In the genomic region with DNA sequence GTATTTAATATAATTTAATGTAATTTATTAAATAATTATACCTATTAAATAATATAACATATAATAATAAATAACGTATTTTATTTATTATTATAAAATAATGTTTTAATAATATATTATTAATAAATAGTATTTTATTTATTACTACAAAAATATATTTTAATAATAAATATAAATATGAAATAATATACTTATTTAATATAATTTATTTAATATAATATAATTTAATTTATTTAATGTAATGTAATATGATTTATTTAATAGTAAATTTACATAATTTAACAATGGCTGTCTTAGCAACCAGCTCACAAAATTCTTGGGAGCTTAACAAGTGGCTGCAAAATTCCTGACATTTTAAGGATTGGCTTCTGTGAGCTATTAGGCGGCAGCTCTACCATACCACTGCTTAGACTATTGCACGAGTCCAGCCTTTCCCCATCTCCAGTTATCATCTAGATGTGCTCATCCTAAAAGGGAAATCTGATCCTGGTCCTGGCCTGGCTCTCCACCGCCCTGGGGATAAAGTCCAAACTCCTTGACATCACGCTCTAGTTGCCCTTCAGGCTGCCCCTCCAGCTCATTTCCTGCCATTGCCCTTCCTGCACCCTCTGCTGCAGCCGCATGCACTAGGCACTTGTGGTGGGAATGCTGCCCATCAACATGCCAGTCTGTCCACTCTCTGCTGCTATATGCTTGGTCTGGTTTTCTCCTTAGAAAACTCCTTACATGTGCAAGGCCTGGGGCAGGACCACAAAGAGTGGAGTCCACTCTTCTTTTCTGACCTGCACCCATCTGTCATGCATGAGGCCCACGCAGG, we compare ENCODE assay signal across 1 cellular context.
TF ChIP-seq lines count a peak whose summit lies in the region.

No MANE protein-coding gene starts in this region.

TF ChIP-seq in HepG2, 621 proteins besides CTCF, POLR2A, EP300 and RAD21 (continued from another document and continues in another):
- TF ChIP-seq ZNF180 (CRISPR knock-in tag; IDR thresholded peaks at IDR 0.05; ENCODE audit: borderline replicate concordance, low read depth) (no peak), ZNF607 (CRISPR knock-in tag; IDR thresholded peaks at IDR 0.05; ENCODE audit: borderline replicate concordance) (no peak), SNRNP70 (IDR thresholded peaks at IDR 0.05; ENCODE audit: low read depth, low read length) (no peak), CHD4 (IDR thresholded peaks at IDR 0.05; ENCODE audit: borderline replicate concordance, low read length) (no peak), GTF2F1 (IDR thresholded peaks at IDR 0.05; ENCODE audit: low read length) (no peak), ZNF747 (CRISPR knock-in tag; IDR thresholded peaks at IDR 0.05; ENCODE audit: borderline replicate concordance) (no peak), ZNF780A (CRISPR knock-in tag; IDR thresholded peaks at IDR 0.05) (no peak), ZNF44 (CRISPR knock-in tag; IDR thresholded peaks at IDR 0.05) (no peak), ZNF12 (CRISPR knock-in tag; IDR thresholded peaks at IDR 0.05) (no peak), ZMAT3 (CRISPR knock-in tag; conservative IDR thresholded peaks at IDR 0.05) (no peak), SRSF9 (IDR thresholded peaks at IDR 0.05; ENCODE audit: borderline replicate concordance, insufficient read depth, low read depth, low read length, poor library complexity, severe bottlenecking) (no peak), GABPB1 (CRISPR knock-in tag; IDR thresholded peaks at IDR 0.05) (peak; percentile 41; the same call in 1 of the 2 replicates), BRD4 (CRISPR knock-in tag; IDR thresholded peaks at IDR 0.05) (no peak), NFRKB (IDR thresholded peaks at IDR 0.05) (no peak), MED1 (CRISPR knock-in tag; IDR thresholded peaks at IDR 0.05) (peak; percentile 58), ARNTL (CRISPR knock-in tag; IDR thresholded peaks at IDR 0.05) (no peak), DR1 (CRISPR knock-in tag; IDR thresholded peaks at IDR 0.05) (no peak), PHF5A (CRISPR knock-in tag; IDR thresholded peaks at IDR 0.05; ENCODE audit: low read depth, unreplicated experiment) (no peak), ATF1 (CRISPR knock-in tag; IDR thresholded peaks at IDR 0.05) (no peak), CENPX (CRISPR knock-in tag; IDR thresholded peaks at IDR 0.05) (no peak), ZKSCAN8 (CRISPR knock-in tag; IDR thresholded peaks at IDR 0.05; ENCODE audit: borderline replicate concordance) (no peak), FOXC1 (CRISPR knock-in tag; IDR thresholded peaks at IDR 0.05; ENCODE audit: borderline replicate concordance) (0 out of 2 replicates have a peak, but pooled peaks have one; percentile 45), KLF12 (CRISPR knock-in tag; IDR thresholded peaks at IDR 0.05; ENCODE audit: borderline replicate concordance) (no peak), HNRNPL (IDR thresholded peaks at IDR 0.05; ENCODE audit: low read depth, low read length) (peak; percentile 84; the same call in 1 of the 2 replicates)
- TF ChIP-seq, protein P1, sequence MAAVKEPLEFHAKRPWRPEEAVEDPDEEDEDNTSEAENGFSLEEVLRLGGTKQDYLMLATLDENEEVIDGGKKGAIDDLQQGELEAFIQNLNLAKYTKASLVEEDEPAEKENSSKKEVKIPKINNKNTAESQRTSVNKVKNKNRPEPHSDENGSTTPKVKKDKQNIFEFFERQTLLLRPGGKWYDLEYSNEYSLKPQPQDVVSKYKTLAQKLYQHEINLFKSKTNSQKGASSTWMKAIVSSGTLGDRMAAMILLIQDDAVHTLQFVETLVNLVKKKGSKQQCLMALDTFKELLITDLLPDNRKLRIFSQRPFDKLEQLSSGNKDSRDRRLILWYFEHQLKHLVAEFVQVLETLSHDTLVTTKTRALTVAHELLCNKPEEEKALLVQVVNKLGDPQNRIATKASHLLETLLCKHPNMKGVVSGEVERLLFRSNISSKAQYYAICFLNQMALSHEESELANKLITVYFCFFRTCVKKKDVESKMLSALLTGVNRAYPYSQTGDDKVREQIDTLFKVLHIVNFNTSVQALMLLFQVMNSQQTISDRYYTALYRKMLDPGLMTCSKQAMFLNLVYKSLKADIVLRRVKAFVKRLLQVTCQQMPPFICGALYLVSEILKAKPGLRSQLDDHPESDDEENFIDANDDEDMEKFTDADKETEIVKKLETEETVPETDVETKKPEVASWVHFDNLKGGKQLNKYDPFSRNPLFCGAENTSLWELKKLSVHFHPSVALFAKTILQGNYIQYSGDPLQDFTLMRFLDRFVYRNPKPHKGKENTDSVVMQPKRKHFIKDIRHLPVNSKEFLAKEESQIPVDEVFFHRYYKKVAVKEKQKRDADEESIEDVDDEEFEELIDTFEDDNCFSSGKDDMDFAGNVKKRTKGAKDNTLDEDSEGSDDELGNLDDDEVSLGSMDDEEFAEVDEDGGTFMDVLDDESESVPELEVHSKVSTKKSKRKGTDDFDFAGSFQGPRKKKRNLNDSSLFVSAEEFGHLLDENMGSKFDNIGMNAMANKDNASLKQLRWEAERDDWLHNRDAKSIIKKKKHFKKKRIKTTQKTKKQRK (IDR thresholded peaks at IDR 0.05; ENCODE audit: low read length), result no peak
- TF ChIP-seq, protein P2, sequence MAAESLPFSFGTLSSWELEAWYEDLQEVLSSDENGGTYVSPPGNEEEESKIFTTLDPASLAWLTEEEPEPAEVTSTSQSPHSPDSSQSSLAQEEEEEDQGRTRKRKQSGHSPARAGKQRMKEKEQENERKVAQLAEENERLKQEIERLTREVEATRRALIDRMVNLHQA (CRISPR knock-in tag; IDR thresholded peaks at IDR 0.05), result no peak
- TF ChIP-seq, protein P3, sequence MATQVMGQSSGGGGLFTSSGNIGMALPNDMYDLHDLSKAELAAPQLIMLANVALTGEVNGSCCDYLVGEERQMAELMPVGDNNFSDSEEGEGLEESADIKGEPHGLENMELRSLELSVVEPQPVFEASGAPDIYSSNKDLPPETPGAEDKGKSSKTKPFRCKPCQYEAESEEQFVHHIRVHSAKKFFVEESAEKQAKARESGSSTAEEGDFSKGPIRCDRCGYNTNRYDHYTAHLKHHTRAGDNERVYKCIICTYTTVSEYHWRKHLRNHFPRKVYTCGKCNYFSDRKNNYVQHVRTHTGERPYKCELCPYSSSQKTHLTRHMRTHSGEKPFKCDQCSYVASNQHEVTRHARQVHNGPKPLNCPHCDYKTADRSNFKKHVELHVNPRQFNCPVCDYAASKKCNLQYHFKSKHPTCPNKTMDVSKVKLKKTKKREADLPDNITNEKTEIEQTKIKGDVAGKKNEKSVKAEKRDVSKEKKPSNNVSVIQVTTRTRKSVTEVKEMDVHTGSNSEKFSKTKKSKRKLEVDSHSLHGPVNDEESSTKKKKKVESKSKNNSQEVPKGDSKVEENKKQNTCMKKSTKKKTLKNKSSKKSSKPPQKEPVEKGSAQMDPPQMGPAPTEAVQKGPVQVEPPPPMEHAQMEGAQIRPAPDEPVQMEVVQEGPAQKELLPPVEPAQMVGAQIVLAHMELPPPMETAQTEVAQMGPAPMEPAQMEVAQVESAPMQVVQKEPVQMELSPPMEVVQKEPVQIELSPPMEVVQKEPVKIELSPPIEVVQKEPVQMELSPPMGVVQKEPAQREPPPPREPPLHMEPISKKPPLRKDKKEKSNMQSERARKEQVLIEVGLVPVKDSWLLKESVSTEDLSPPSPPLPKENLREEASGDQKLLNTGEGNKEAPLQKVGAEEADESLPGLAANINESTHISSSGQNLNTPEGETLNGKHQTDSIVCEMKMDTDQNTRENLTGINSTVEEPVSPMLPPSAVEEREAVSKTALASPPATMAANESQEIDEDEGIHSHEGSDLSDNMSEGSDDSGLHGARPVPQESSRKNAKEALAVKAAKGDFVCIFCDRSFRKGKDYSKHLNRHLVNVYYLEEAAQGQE (IDR thresholded peaks at IDR 0.05; ENCODE audit: borderline replicate concordance in 1 of 2, low read depth in 1 of 2, low read length in 2 of 2), result no peak
- TF ChIP-seq, protein P4, sequence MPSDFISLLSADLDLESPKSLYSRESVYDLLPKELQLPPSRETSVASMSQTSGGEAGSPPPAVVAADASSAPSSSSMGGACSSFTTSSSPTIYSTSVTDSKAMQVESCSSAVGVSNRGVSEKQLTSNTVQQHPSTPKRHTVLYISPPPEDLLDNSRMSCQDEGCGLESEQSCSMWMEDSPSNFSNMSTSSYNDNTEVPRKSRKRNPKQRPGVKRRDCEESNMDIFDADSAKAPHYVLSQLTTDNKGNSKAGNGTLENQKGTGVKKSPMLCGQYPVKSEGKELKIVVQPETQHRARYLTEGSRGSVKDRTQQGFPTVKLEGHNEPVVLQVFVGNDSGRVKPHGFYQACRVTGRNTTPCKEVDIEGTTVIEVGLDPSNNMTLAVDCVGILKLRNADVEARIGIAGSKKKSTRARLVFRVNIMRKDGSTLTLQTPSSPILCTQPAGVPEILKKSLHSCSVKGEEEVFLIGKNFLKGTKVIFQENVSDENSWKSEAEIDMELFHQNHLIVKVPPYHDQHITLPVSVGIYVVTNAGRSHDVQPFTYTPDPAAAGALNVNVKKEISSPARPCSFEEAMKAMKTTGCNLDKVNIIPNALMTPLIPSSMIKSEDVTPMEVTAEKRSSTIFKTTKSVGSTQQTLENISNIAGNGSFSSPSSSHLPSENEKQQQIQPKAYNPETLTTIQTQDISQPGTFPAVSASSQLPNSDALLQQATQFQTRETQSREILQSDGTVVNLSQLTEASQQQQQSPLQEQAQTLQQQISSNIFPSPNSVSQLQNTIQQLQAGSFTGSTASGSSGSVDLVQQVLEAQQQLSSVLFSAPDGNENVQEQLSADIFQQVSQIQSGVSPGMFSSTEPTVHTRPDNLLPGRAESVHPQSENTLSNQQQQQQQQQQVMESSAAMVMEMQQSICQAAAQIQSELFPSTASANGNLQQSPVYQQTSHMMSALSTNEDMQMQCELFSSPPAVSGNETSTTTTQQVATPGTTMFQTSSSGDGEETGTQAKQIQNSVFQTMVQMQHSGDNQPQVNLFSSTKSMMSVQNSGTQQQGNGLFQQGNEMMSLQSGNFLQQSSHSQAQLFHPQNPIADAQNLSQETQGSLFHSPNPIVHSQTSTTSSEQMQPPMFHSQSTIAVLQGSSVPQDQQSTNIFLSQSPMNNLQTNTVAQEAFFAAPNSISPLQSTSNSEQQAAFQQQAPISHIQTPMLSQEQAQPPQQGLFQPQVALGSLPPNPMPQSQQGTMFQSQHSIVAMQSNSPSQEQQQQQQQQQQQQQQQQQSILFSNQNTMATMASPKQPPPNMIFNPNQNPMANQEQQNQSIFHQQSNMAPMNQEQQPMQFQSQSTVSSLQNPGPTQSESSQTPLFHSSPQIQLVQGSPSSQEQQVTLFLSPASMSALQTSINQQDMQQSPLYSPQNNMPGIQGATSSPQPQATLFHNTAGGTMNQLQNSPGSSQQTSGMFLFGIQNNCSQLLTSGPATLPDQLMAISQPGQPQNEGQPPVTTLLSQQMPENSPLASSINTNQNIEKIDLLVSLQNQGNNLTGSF (CRISPR knock-in tag; IDR thresholded peaks at IDR 0.05), result no peak
- TF ChIP-seq, protein P5, sequence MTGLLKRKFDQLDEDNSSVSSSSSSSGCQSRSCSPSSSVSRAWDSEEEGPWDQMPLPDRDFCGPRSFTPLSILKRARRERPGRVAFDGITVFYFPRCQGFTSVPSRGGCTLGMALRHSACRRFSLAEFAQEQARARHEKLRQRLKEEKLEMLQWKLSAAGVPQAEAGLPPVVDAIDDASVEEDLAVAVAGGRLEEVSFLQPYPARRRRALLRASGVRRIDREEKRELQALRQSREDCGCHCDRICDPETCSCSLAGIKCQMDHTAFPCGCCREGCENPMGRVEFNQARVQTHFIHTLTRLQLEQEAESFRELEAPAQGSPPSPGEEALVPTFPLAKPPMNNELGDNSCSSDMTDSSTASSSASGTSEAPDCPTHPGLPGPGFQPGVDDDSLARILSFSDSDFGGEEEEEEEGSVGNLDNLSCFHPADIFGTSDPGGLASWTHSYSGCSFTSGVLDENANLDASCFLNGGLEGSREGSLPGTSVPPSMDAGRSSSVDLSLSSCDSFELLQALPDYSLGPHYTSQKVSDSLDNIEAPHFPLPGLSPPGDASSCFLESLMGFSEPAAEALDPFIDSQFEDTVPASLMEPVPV (CRISPR knock-in tag; IDR thresholded peaks at IDR 0.05), result 0 out of 2 replicates have a peak, but pooled peaks have one; percentile 57
- TF ChIP-seq, protein P6, sequence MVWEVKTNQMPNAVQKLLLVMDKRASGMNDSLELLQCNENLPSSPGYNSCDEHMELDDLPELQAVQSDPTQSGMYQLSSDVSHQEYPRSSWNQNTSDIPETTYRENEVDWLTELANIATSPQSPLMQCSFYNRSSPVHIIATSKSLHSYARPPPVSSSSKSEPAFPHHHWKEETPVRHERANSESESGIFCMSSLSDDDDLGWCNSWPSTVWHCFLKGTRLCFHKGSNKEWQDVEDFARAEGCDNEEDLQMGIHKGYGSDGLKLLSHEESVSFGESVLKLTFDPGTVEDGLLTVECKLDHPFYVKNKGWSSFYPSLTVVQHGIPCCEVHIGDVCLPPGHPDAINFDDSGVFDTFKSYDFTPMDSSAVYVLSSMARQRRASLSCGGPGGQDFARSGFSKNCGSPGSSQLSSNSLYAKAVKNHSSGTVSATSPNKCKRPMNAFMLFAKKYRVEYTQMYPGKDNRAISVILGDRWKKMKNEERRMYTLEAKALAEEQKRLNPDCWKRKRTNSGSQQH (CRISPR knock-in tag; IDR thresholded peaks at IDR 0.05; ENCODE audit: low read depth), result no peak
- TF ChIP-seq, protein P7, sequence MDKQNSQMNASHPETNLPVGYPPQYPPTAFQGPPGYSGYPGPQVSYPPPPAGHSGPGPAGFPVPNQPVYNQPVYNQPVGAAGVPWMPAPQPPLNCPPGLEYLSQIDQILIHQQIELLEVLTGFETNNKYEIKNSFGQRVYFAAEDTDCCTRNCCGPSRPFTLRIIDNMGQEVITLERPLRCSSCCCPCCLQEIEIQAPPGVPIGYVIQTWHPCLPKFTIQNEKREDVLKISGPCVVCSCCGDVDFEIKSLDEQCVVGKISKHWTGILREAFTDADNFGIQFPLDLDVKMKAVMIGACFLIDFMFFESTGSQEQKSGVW (CRISPR knock-in tag; IDR thresholded peaks at IDR 0.05; ENCODE audit: borderline replicate concordance), result no peak
